In the genomic region with DNA sequence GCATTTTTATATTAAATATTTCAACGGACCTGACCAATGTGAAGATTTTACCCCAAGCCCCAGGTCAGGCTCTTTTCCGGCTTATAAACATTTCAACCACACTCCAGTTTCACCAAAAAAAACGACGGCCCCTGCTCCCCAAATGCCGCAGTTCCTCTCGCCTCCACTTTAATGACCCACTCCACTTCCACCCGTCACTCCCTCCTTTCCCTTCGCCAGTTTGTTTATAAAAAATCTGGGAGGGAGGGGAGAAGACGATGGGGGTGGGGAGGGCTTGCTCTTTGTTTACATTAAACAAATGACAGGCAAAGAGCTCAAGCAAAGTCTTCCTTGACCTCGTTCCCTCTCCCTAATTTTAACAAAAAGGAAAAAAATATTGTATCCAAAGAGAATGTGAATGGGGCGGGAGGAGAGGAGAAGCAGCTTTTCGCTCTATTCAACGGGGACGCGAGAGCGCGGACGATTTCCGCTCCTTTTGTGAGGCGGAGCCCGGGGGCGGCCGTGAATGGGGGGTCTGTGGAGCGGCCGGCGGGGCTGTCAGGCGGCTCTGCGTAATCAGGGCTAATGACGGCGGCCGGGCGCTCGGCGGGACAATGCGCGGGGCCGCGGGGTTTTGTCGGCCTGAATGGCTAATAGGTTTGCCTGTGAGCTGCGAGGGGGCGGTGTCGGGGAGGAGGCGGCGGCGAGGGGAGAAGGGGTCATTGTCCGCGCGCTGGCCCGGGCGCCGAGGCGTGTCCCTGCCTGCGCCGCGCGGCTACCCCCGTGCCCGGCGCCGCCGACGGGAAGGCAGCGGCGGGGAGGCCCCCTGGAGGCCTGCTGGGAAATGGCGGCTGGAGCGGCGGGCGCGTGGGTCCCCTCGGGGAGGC, we compare ENCODE assay signal across 9 cellular contexts. TPM values are rescaled to one million over a fixed set of nuclear protein-coding genes. Genes with fewer than 3 reads are reported as not detected.
DNase-seq lines count a peak whose midpoint lies in the region; ATAC-seq and TF ChIP-seq lines count a peak whose summit lies in the region.
"Had no signal": no experiment of that assay in that cellular context is flagged by ENCODE, and none has a peak within 500 bp of the region (broad histone marks: within the 10 kb centered on the region; RNA-seq: fewer than 3 reads in every experiment).

No MANE protein-coding gene starts in this region.

- peaks cover 73% of the 10 kb centered on the region for H3K27me3 Mint-ChIP-seq in T-helper 2 cell treated with Interferon-gamma antibody and Interleukin-4, amounts not matched to agents 5 μg/mL and 100 μg/mL, for 36 hours (ENCODE audit: low read depth)

- no peaks in the 10 kb centered on the region for H3K36me3 ChIP-seq in gastroesophageal sphincter
- H3K36me3 ChIP-seq: BLaER1 treated with 17β-estradiol and CSF1 and Interleukin-3, amounts not matched to agents 10 nM and 100 nM had no signal

- H3K27ac ChIP-seq in gastroesophageal sphincter, result no peak overlapping the region
- H3K27ac ChIP-seq: BLaER1 treated with 17β-estradiol and CSF1 and Interleukin-3, amounts not matched to agents 10 nM and 100 nM had no signal

- TF ChIP-seq POLR2A in gastroesophageal sphincter (IDR thresholded peaks at IDR 0.05), result no peak

- DNase-seq in NCI-H1417 (lab: John Stamatoyannopoulos, UW) (peak; percentile 74 to 86 (median 75)), NCI-H1417 treated with DMSO at 0.1 percent for 48 hours (lab: John Stamatoyannopoulos, UW) (no peak), HuH-7 (ENCODE audit: low spot score) (peak; percentile 66), skeletal muscle cell (ENCODE audit: low read depth) (no peak), omental fat pad (ENCODE audit: low spot score) (no peak), OCI-M2 (lab: John Stamatoyannopoulos, UW; ENCODE audit: unreplicated experiment) (no peak)
- no peak for DNase-seq in T-helper 2 cell treated with Interferon-gamma antibody and Interleukin-4, amounts not matched to agents 5 μg/mL and 100 μg/mL, for 36 hours (ENCODE audit: low spot score)

- ATAC-seq in gastroesophageal sphincter (peak; percentile 53), omental fat pad (ENCODE audit: low FRiP score) (no peak)

- peaks cover 5% of the 10 kb centered on the region for H3K36me3 Mint-ChIP-seq in T-helper 2 cell treated with Interferon-gamma antibody and Interleukin-4, amounts not matched to agents 5 μg/mL and 100 μg/mL, for 36 hours (ENCODE audit: low read depth)

- H3K4me3 Mint-ChIP-seq in T-helper 2 cell treated with Interferon-gamma antibody and Interleukin-4, amounts not matched to agents 5 μg/mL and 100 μg/mL, for 36 hours, result peak overlapping the region; percentile 36

- peaks cover 7% of the 10 kb centered on the region for H3K4me1 Mint-ChIP-seq in T-helper 2 cell treated with Interferon-gamma antibody and Interleukin-4, amounts not matched to agents 5 μg/mL and 100 μg/mL, for 36 hours (ENCODE audit: low read depth)

- WGBS in gastroesophageal sphincter (ENCODE audit: low coverage in 1 of 2), 2 donors, result 4% methylated on average over 21 to 27 of the region's 70 CpGs

- H3K9me3 Mint-ChIP-seq in T-helper 2 cell treated with Interferon-gamma antibody and Interleukin-4, amounts not matched to agents 5 μg/mL and 100 μg/mL, for 36 hours, result no peaks in the 10 kb centered on the region

- H3K4me3 ChIP-seq in gastroesophageal sphincter (peak overlapping the region; percentile 1 to 49), skeletal muscle cell (ENCODE audit: low read depth, low read length) (peak overlapping the region; percentile 54)
- H3K4me3 ChIP-seq: BLaER1 treated with 17β-estradiol and CSF1 and Interleukin-3, amounts not matched to agents 10 nM and 100 nM had no signal

- TF ChIP-seq CTCF in gastroesophageal sphincter (IDR thresholded peaks at IDR 0.05) (peak in 3 of 4 experiments; percentile 8 to 46 (median 25)), omental fat pad (IDR thresholded peaks at IDR 0.05) (no peak)

- peaks cover 95% of the 10 kb centered on the region for H3K27me3 ChIP-seq in gastroesophageal sphincter
- H3K27me3 ChIP-seq: BLaER1 treated with 17β-estradiol and CSF1 and Interleukin-3, amounts not matched to agents 10 nM and 100 nM had no signal

- peaks cover 0 to 20% (median 0%) of the 10 kb centered on the region in 3 donors for H3K9me3 ChIP-seq in gastroesophageal sphincter

- no peak overlapping the region for H3K27ac Mint-ChIP-seq in T-helper 2 cell treated with Interferon-gamma antibody and Interleukin-4, amounts not matched to agents 5 μg/mL and 100 μg/mL, for 36 hours

- peaks cover 0 to 38% (median 14%) of the 10 kb centered on the region in 3 donors for H3K4me1 ChIP-seq in gastroesophageal sphincter
- H3K4me1 ChIP-seq: BLaER1 treated with 17β-estradiol and CSF1 and Interleukin-3, amounts not matched to agents 10 nM and 100 nM had no signal

- no peak for TF ChIP-seq EP300 in gastroesophageal sphincter (IDR thresholded peaks at IDR 0.05)

RNA-seq across cellular contexts. Expression of gene SIX6, which starts 5.7 kb away (rescaled TPM):
- total RNA-seq in gastroesophageal sphincter (not detected), omental fat pad (not detected)

RNA-seq across cellular contexts. Expression of gene C14orf39, which starts 28.7 kb away (rescaled TPM):
- total RNA-seq in gastroesophageal sphincter (1 to 10 TPM in 1 of 4 donors, under 1 TPM in 1, not detected in 2; 0.31 to 1.1 TPM), omental fat pad (not detected)

Comparison
In these comparisons a context has a peak if more than half of its experiments do, and no peak if none do; other contexts are left out.
1. DNase-seq: peak in NCI-H1417 (3 of 3) and HuH-7 (single experiment); none in NCI-H1417 treated with DMSO at 0.1 percent for 48 hours (single experiment), T-helper 2 cell treated with Interferon-gamma antibody and Interleukin-4, amounts not matched to agents 5 μg/mL and 100 μg/mL, for 36 hours (single experiment), skeletal muscle cell (single experiment), omental fat pad (single experiment) and OCI-M2 (single experiment).
2. CTCF ChIP-seq: peak in gastroesophageal sphincter (3 of 4); none in omental fat pad (0 of 3).